ENCODE assay signal across 30 cellular contexts in genomic region chr1:226199971-226200370, GRCh38. TPM values are rescaled to one million over a fixed set of nuclear protein-coding genes. Genes with fewer than 3 reads are reported as not detected.
A peak's percentile ranks its signal among the peaks of the same experiment; 100 is the strongest.
DNase-seq lines count a peak whose midpoint lies in the region; ATAC-seq and TF ChIP-seq lines count a peak whose summit lies in the region.
"Had no signal": no experiment of that assay in that cellular context is flagged by ENCODE, and none has a peak within 500 bp of the region (broad histone marks: within the 10 kb centered on the region; RNA-seq: fewer than 3 reads in every experiment).

No MANE protein-coding gene starts in this region.

- POLR2A ChIA-PET in OCI-LY7 (lab: Charles Lee): interaction anchor here (0.6 to 3.2 kb wide), 11 partner anchors 11 to 169 kb away, joined by 3 to 16 read pairs (median 4); no protein-coding TSS in a partner anchor

- no peaks in the 10 kb centered on the region for H3K36me3 Mint-ChIP-seq in memory B cell
- H3K36me3 Mint-ChIP-seq: CD8-positive, alpha-beta memory T cell; IgD-negative memory B cell had no signal

- H3K27me3 Mint-ChIP-seq in memory B cell: no peaks in the 10 kb centered on the region
- H3K27me3 Mint-ChIP-seq: IgD-negative memory B cell had no signal

- no peak for DNase-seq in Karpas-422
- no peak for DNase-seq in OCI-LY7 (ENCODE audit: low spot score)
- DNase-seq in memory B cell (ENCODE audit: low spot score in 2 of 2): no peak
- DNase-seq in activated CD4-positive, alpha-beta T cell treated with anti-CD3 and anti-CD28 coated beads for 1 hour: no peak
- DNase-seq in Right ventricle myocardium superior: no peak
- DNase-seq in NCI-H2196 (lab: John Stamatoyannopoulos, UW; ENCODE audit: unreplicated experiment): no peak
- DNase-seq in NCI-H2029 (lab: John Stamatoyannopoulos, UW): no peak
- DNase-seq: AML-193; CD8-positive, alpha-beta memory T cell; DND-41; GM23248; H7; HFFc6; NCI-H1105 treated with DMSO at 0.1 percent for 48 hours; NCI-H146; NCI-H1930; NCI-H446 treated with DMSO at 0.1 percent for 48 hours; NCI-H526; NCI-H82; NK-92 treated with Interleukin-12 subunit alpha and Interleukin-12 subunit beta, amount 100 ng/mL, for 24 hours; SHP77 treated with DMSO at 0.1 percent for 48 hours; SK-N-SH; SW 1271 had no signal

- no peaks in the 10 kb centered on the region for H3K9me2 ChIP-seq in Karpas-422 (replicated peaks; ENCODE audit: insufficient read depth, low read length)
- H3K9me2 ChIP-seq in OCI-LY7 (ENCODE audit: insufficient read depth, low read length): no peaks in the 10 kb centered on the region
- H3K9me2 ChIP-seq: SK-N-SH had no signal

- no peak overlapping the region for H3K4me3 ChIP-seq in BLaER1 treated with 17β-estradiol and CSF1 and Interleukin-3, amounts not matched to agents 10 nM and 100 nM
- H3K4me3 ChIP-seq in Karpas-422 (ENCODE audit: low read length) (no peak overlapping the region), OCI-LY7 (ENCODE audit: low read depth, low read length, poor library complexity, severe bottlenecking) (no peak overlapping the region)
- H3K4me3 ChIP-seq: A549, GM23248 had no signal

- H3K9me3 Mint-ChIP-seq in memory B cell: no peaks in the 10 kb centered on the region
- H3K9me3 Mint-ChIP-seq: CD8-positive, alpha-beta memory T cell; HFFc6; IgD-negative memory B cell; T-helper 1 cell treated with Interleukin-12 subunit alpha and Interleukin-12 subunit beta and Interleukin-4 antibody, amounts not matched to agents 30 μg/mL and 1 μg/mL, for 36 hours had no signal

- ATAC-seq in memory B cell (ENCODE audit: low read depth) (no peak), Right ventricle myocardium superior (ENCODE audit: poor library complexity) (no peak)
- ATAC-seq: A549, Panc1 had no signal

- no peak for TF ChIP-seq CTCF in OCI-LY7 (conservative IDR thresholded peaks at IDR 0.05; ENCODE audit: low read length)

- no peaks in the 10 kb centered on the region for H3K27me3 ChIP-seq in BLaER1 treated with 17β-estradiol and CSF1 and Interleukin-3, amounts not matched to agents 10 nM and 100 nM
- H3K27me3 ChIP-seq in Karpas-422 (ENCODE audit: low read length): no peaks in the 10 kb centered on the region

- H3K4me1 ChIP-seq in BLaER1 treated with 17β-estradiol and CSF1 and Interleukin-3, amounts not matched to agents 10 nM and 100 nM: peaks cover 0 to 10% (median 8%) of the 10 kb centered on the region in 10 experiments; a peak in 16 of 20 replicates
- H3K4me1 ChIP-seq in Karpas-422 (ENCODE audit: low read length): peaks cover 36% of the 10 kb centered on the region
- H3K4me1 ChIP-seq in OCI-LY7 (ENCODE audit: insufficient read depth, low read length, poor library complexity, severe bottlenecking): peaks cover 48% of the 10 kb centered on the region
- H3K4me1 ChIP-seq: A549 had no signal

- no peak overlapping the region for H3K27ac ChIP-seq in BLaER1 treated with 17β-estradiol and CSF1 and Interleukin-3, amounts not matched to agents 10 nM and 100 nM
- H3K27ac ChIP-seq in Karpas-422 (ENCODE audit: low read length) (no peak overlapping the region), OCI-LY7 (ENCODE audit: low read depth, low read length, poor library complexity, severe bottlenecking) (no peak overlapping the region)
- H3K27ac ChIP-seq: A549, C4-2B, GM23248, RWPE1 had no signal

- no peak overlapping the region for H3K9ac ChIP-seq in BLaER1 treated with 17β-estradiol and CSF1 and Interleukin-3, amounts not matched to agents 10 nM and 100 nM
- no peak overlapping the region; the same call in 1 of the 2 replicates for H3K9ac ChIP-seq in Karpas-422 (ENCODE audit: low read length)
- H3K9ac ChIP-seq: GM23248, SK-N-SH had no signal

- H2AFZ ChIP-seq in Karpas-422 (ENCODE audit: low read length): no peak overlapping the region
- H2AFZ ChIP-seq in OCI-LY7 (ENCODE audit: low read length): no peak overlapping the region
- H2AFZ ChIP-seq: GM23248 had no signal

- H3K36me3 ChIP-seq in BLaER1 treated with 17β-estradiol and CSF1 and Interleukin-3, amounts not matched to agents 10 nM and 100 nM: no peaks in the 10 kb centered on the region
- no peaks in the 10 kb centered on the region for H3K36me3 ChIP-seq in Karpas-422 (ENCODE audit: insufficient read depth, low read length)
- H3K36me3 ChIP-seq in OCI-LY7 (ENCODE audit: insufficient read depth, low read length): no peaks in the 10 kb centered on the region

- CTCF ChIA-PET in OCI-LY7 (lab: Charles Lee; ENCODE audit: unreplicated experiment): interaction anchor here (1.1 to 2.0 kb wide), 5 partner anchors 18 to 204 kb away, joined by 3 to 13 read pairs (median 4); no protein-coding TSS in a partner anchor

- peak overlapping the region in 9 of 11 experiments; percentile 25 to 55 (median 45); a peak in 14 of 22 replicates for H3K4me2 ChIP-seq in BLaER1 treated with 17β-estradiol and CSF1 and Interleukin-3, amounts not matched to agents 10 nM and 100 nM
- H3K4me2 ChIP-seq in Karpas-422 (ENCODE audit: low read depth, low read length, poor library complexity, severe bottlenecking) (peak overlapping the region; percentile 7), OCI-LY7 (ENCODE audit: low read length) (peak overlapping the region; percentile 10)
- H3K4me2 ChIP-seq: A549, SK-N-SH had no signal

- no TSS peak for BruUV-seq in OCI-LY7 (replicated peaks; lab: Mats Ljungman, UMichigan)

- H4K20me1 ChIP-seq in BLaER1 treated with 17β-estradiol and CSF1 and Interleukin-3, amounts not matched to agents 10 nM and 100 nM: no peaks in the 10 kb centered on the region
- H4K20me1 ChIP-seq in Karpas-422 (ENCODE audit: insufficient read depth, low read depth, low read length) (no peaks in the 10 kb centered on the region), OCI-LY7 (ENCODE audit: insufficient read depth, low read length) (no peaks in the 10 kb centered on the region)

- H3K4me1 Mint-ChIP-seq in memory B cell: peaks cover 15% of the 10 kb centered on the region

- H3K4me3 Mint-ChIP-seq in memory B cell: no peak overlapping the region
- H3K4me3 Mint-ChIP-seq: CD8-positive, alpha-beta memory T cell; HFFc6; T-helper 1 cell treated with Interleukin-12 subunit alpha and Interleukin-12 subunit beta and Interleukin-4 antibody, amounts not matched to agents 30 μg/mL and 1 μg/mL, for 36 hours had no signal

- no peaks in the 10 kb centered on the region for H3K79me2 ChIP-seq in Karpas-422 (ENCODE audit: low read length)
- no peaks in the 10 kb centered on the region for H3K79me2 ChIP-seq in OCI-LY7 (ENCODE audit: insufficient read depth, low read depth, low read length)

- no peaks in the 10 kb centered on the region for H3K9me3 ChIP-seq in BLaER1 treated with 17β-estradiol and CSF1 and Interleukin-3, amounts not matched to agents 10 nM and 100 nM (replicated peaks in 1 of 11)
- no peaks in the 10 kb centered on the region for H3K9me3 ChIP-seq in Karpas-422 (ENCODE audit: low read length)
- H3K9me3 ChIP-seq in OCI-LY7 (ENCODE audit: low read length): no peaks in the 10 kb centered on the region
- H3K9me3 ChIP-seq: A549, SK-N-SH had no signal

- intact Hi-C loops in OCI-LY7 (cut with micrococcal nuclease; ENCODE audit: unreplicated experiment) (loop anchor here (2.0 kb wide), 1 partner anchor 207 kb away; no protein-coding TSS in a partner anchor), Right ventricle myocardium superior (cut with DNase I) (no loop called here)

- H3K27ac Mint-ChIP-seq in memory B cell: peak overlapping the region; percentile 55
- H3K27ac Mint-ChIP-seq: HFFc6; T-helper 1 cell treated with Interleukin-12 subunit alpha and Interleukin-12 subunit beta and Interleukin-4 antibody, amounts not matched to agents 30 μg/mL and 1 μg/mL, for 36 hours had no signal

RNA-seq across cellular contexts. Expression of gene ACBD3, which starts 13.4 kb away (rescaled TPM):
- total RNA-seq in Karpas-422 (2014; rRNA removed; shearing (Covaris generic); ENCODE audit: low replicate concordance): 20.6 and 25.2 TPM in 2 replicates
- total RNA-seq in OCI-LY7 (2014; rRNA removed; shearing (Covaris generic)): 30.3 and 35.3 TPM in 2 replicates
- total RNA-seq in OCI-LY7 (2022): 51.7 and 54.1 TPM in 2 replicates
- 23.8 TPM for total RNA-seq in Right ventricle myocardium superior

RNA-seq across cellular contexts. Expression of gene MIXL1, which starts 23.5 kb away (rescaled TPM):
- total RNA-seq in Karpas-422 (2014; rRNA removed; shearing (Covaris generic); ENCODE audit: low replicate concordance): 9.2 and 20.8 TPM in 2 replicates
- 0.28 and 0.82 TPM in 2 replicates for total RNA-seq in OCI-LY7 (2014; rRNA removed; shearing (Covaris generic))
- total RNA-seq in OCI-LY7 (2022): 2.2 and 2.7 TPM in 2 replicates
- total RNA-seq in Right ventricle myocardium superior: not detected
- total RNA-seq: CD8-positive, alpha-beta memory T cell; GM23248 had no signal
